11 cellular contexts compared by ENCODE assay signal in the genomic region with DNA sequence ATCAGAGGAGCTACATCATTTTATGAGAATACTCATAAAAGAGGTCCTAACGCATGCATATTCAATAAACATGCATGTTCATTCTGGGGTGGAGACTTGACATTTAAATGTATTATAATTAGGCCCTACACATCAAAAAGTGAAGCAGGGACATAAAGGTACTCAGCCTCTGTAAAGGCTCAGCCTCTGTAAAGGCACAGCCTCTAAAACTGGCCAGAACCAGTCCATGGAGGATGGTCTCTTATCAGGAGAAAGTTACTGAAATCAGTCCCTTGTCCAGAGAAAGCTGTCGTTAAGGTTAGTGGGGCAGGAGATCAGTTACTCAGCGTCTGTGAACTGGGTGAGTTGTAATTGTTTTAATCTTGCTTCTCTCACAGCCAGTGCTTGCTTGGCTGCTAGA. TPM values are rescaled to one million over a fixed set of nuclear protein-coding genes. Genes with fewer than 3 reads are reported as not detected.
"Had no signal": no experiment of that assay in that cellular context is flagged by ENCODE, and none has a peak within 500 bp of the region (broad histone marks: within the 10 kb centered on the region; RNA-seq: fewer than 3 reads in every experiment).

No MANE protein-coding gene starts in this region.

RNA-seq across cellular contexts. Expression of gene VPREB1, which starts 19.2 kb away (rescaled TPM):
- total RNA-seq: PC-3, PC-9, Peyer's patch, Right ventricle myocardium inferior, Right ventricle myocardium superior, RPMI7951, SJCRH30, SJSA1, SK-MEL-5, T-cell had no signal
- polyA plus RNA-seq: SK-N-SH had no signal
